In the genomic region with DNA sequence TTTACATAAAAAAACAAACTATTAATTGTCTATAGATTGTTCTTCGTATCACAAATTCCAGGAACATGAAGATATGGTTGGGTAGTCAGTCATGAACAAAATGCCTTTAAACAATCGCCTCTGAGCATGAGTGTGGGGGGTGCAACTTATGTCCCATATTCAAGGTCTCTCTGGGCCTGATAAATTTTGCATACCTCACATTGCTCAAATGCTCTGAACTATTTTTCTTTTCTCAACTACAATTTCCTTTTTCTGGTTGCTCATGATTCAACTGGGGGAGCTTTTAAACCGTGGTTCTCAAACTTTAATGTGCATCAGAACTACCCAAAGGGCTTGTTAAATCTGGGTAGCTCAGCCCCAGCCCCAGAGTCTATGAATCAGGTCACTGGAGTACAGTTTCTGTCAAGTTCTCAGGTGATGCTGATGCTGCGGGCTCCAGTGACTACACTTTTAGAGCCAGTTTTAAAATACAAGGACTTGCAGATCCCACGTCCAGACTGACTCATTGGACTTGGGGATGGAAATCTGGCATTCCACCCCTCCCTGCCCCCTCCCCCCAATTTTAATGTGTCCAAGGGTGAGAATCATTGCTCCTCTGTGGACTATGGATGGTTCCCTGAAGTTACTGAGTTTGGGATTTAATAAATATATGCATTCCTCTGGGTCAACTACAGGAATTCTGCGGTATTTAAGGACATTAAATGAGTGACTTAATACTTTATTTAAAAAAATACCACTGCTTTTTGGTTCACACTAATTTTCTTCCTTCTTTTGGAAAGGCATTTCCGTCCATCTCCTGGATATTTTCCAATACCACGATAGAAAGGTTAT, we compare ENCODE assay signal across 8 cellular contexts. TPM values are rescaled to one million over a fixed set of nuclear protein-coding genes. Genes with fewer than 3 reads are reported as not detected.
A peak's percentile ranks its signal among the peaks of the same experiment; 100 is the strongest.
DNase-seq lines count a peak whose midpoint lies in the region; ATAC-seq and TF ChIP-seq lines count a peak whose summit lies in the region.

No MANE protein-coding gene starts in this region.

- peaks cover 0 to 30% (median 26%) of the 10 kb centered on the region in 4 donors for H3K4me1 ChIP-seq in sigmoid colon

- H3K4me3 ChIP-seq in WERI-Rb-1 (ENCODE audit: low read depth, low read length) (peak overlapping the region; percentile 89), fibroblast of mammary gland (ENCODE audit: control insufficient read depth, low read depth, low read length) (peak overlapping the region; percentile 82), sigmoid colon (peak overlapping the region in 3 of 4 donors; percentile 70 to 82 (median 73))

- H3K27me3 ChIP-seq in WERI-Rb-1 (ENCODE audit: insufficient read depth, low read depth, severe bottlenecking) (no peaks in the 10 kb centered on the region), sigmoid colon (no peaks in the 10 kb centered on the region)

- DNase-seq in GM13976 (ENCODE audit: low spot score) (peak; percentile 25), WERI-Rb-1 (no peak), fibroblast of mammary gland (ENCODE audit: low read depth) (peak; percentile 48), sigmoid colon (no peak), C1 segment of cervical spinal cord (lab: John Stamatoyannopoulos, UW) (no peak), HuH-7 (ENCODE audit: low spot score) (no peak), D341Med (ENCODE audit: low spot score) (no peak)

- ATAC-seq in GM21717 (IDR thresholded peaks at IDR 0.05; ENCODE audit: unreplicated experiment) = no peak

- in situ Hi-C loops in GM13976 (cut with MboI; ENCODE audit: low sequenced_read_pairs, unreplicated experiment) = no loop called here

- H3K36me3 ChIP-seq in WERI-Rb-1 (peaks cover 4% of the 10 kb centered on the region; the same call in 1 of the 2 replicates), sigmoid colon (no peaks in the 10 kb centered on the region)

- intact Hi-C loops in sigmoid colon (cut with DNase I) = no loop called here

- no peak for TF ChIP-seq EP300 in sigmoid colon (IDR thresholded peaks at IDR 0.05)

- H3K27ac ChIP-seq in WERI-Rb-1 = peak overlapping the region; percentile 96
- peak overlapping the region; percentile 96 to 99 (median 98) for H3K27ac ChIP-seq in sigmoid colon

- H3K9me3 ChIP-seq in WERI-Rb-1 (ENCODE audit: severe bottlenecking) (no peaks in the 10 kb centered on the region), sigmoid colon (no peaks in the 10 kb centered on the region)

- WGBS in sigmoid colon, 2 donors = 61 to 72% methylated on average over 8 of the region's 8 CpGs

- no peak for TF ChIP-seq POLR2A in sigmoid colon (IDR thresholded peaks at IDR 0.05)

- TF ChIP-seq CTCF in GM13976 (IDR thresholded peaks at IDR 0.05; ENCODE audit: borderline replicate concordance, control extremely low read depth, extremely low read depth, insufficient read depth, missing control alignments) (no peak), WERI-Rb-1 (IDR thresholded peaks at IDR 0.05; ENCODE audit: low read depth, low read length) (no peak), fibroblast of mammary gland (conservative IDR thresholded peaks at IDR 0.05; ENCODE audit: control insufficient read depth, insufficient read depth, low read depth, low read length) (no peak), sigmoid colon (IDR thresholded peaks at IDR 0.05) (no peak)

RNA-seq across cellular contexts. Expression of gene GPD2, which starts 1.5 kb away (rescaled TPM):
- total RNA-seq in sigmoid colon = 10 to 100 TPM; 15.0 to 44.6 (median 17.9) TPM
- polyA plus RNA-seq in sigmoid colon = 10 to 100 TPM; 13.2 to 16.4 (median 15.4) TPM

Comparison
In these comparisons a context has a peak if more than half of its experiments do, and no peak if none do; other contexts are left out.
1. DNase-seq: peak in GM13976 (single experiment) and fibroblast of mammary gland (single experiment); none in WERI-Rb-1 (single experiment), sigmoid colon (single experiment), C1 segment of cervical spinal cord (0 of 14), HuH-7 (single experiment) and D341Med (single experiment).
2. Peak in every context shown above with its lines, with median percentiles within 50 percentile points of each other: H3K4me3 ChIP-seq.